In genomic region chr2:70708376-70709199, GRCh38 we compare ENCODE assay signal across 18 cellular contexts. TPM values are rescaled to one million over a fixed set of nuclear protein-coding genes. Genes with fewer than 3 reads are reported as not detected.
DNase-seq lines count a peak whose midpoint lies in the region; ATAC-seq and TF ChIP-seq lines count a peak whose summit lies in the region.
"Had no signal": no experiment of that assay in that cellular context is flagged by ENCODE, and none has a peak within 500 bp of the region (broad histone marks: within the 10 kb centered on the region; RNA-seq: fewer than 3 reads in every experiment).

No MANE protein-coding gene starts in this region.

- no peak overlapping the region for H2BK12ac ChIP-seq in mesenchymal stem cell (ENCODE audit: low read length in 2 of 2)

- peaks cover 3% of the 10 kb centered on the region for H3K36me3 ChIP-seq in OCI-LY3 (replicated peaks; ENCODE audit: low read depth, low read length)
- H3K36me3 ChIP-seq in mesenchymal stem cell (ENCODE audit: control insufficient read depth in 1 of 2, insufficient read depth in 2 of 2, low read depth in 1 of 2, low read length in 2 of 2) = no peaks in the 10 kb centered on the region

- POLR2A ChIA-PET in activated CD4-positive, alpha-beta T cell treated with anti-CD3 and anti-CD28 coated beads for 36 hours (lab: Charles Lee) = no interaction called here

- ATAC-seq in activated CD4-positive, alpha-beta T cell treated with anti-CD3 and anti-CD28 coated beads for 36 hours = peak; percentile 80
- no peak for ATAC-seq in HG03097 (IDR thresholded peaks at IDR 0.05; ENCODE audit: low FRiP score, unreplicated experiment)
- ATAC-seq: left ventricle myocardium superior, Right ventricle myocardium inferior had no signal

- no peaks in the 10 kb centered on the region for H4K20me1 ChIP-seq in OCI-LY3 (ENCODE audit: insufficient read depth, low read length)

- H2BK120ac ChIP-seq in mesenchymal stem cell (ENCODE audit: low read depth, low read length) = no peak overlapping the region

- H3K4me3 ChIP-seq in GM12865 (ENCODE audit: low read depth, low read length) (no peak overlapping the region), OCI-LY3 (ENCODE audit: low read length) (peak overlapping the region; percentile 34), mesenchymal stem cell (ENCODE audit: insufficient read depth in 1 of 2, low read depth in 1 of 2, low read length in 2 of 2) (no peak overlapping the region)
- H3K4me3 ChIP-seq: skin epidermis had no signal

- H3K79me2 ChIP-seq in OCI-LY3 (ENCODE audit: low read length) = no peaks in the 10 kb centered on the region

- H3K27me3 ChIP-seq in OCI-LY3 (ENCODE audit: low read depth, low read length) (no peaks in the 10 kb centered on the region), mesenchymal stem cell (ENCODE audit: control insufficient read depth in 1 of 2, insufficient read depth in 1 of 2, low read length in 2 of 2) (peaks cover 0 to 9% of the 10 kb centered on the region in 2 experiments)

- peaks cover 27% of the 10 kb centered on the region for H3K4me1 ChIP-seq in OCI-LY3 (ENCODE audit: low read length)
- no peaks in the 10 kb centered on the region for H3K4me1 ChIP-seq in mesenchymal stem cell (ENCODE audit: control insufficient read depth, insufficient read depth, low read depth, low read length)

- no peaks in the 10 kb centered on the region for H3K27me3 Mint-ChIP-seq in activated CD4-positive, alpha-beta T cell treated with anti-CD3 and anti-CD28 coated beads for 36 hours
- no peaks in the 10 kb centered on the region for H3K27me3 Mint-ChIP-seq in activated CD4-positive, alpha-beta T cell treated with anti-CD3 and anti-CD28 coated beads, Interleukin-2, amount 10 ng/mL, durations not matched to agents 24 days and 14 days

- H3K4me2 ChIP-seq in OCI-LY3 (ENCODE audit: low read length) = peak overlapping the region; percentile 61
- no peak overlapping the region for H3K4me2 ChIP-seq in mesenchymal stem cell (ENCODE audit: low read length, poor library complexity, severe bottlenecking)

- no peak overlapping the region for H3K4me3 Mint-ChIP-seq in activated CD4-positive, alpha-beta T cell treated with anti-CD3 and anti-CD28 coated beads for 36 hours
- no peak overlapping the region for H3K4me3 Mint-ChIP-seq in activated CD4-positive, alpha-beta T cell treated with anti-CD3 and anti-CD28 coated beads, Interleukin-2, amount 10 ng/mL, durations not matched to agents 24 days and 14 days

- DNase-seq in activated CD4-positive, alpha-beta T cell treated with anti-CD3 and anti-CD28 coated beads for 36 hours = peak; percentile 23
- no peak for DNase-seq in activated CD4-positive, alpha-beta T cell treated with anti-CD3 and anti-CD28 coated beads, Interleukin-2, amount 10 ng/mL, durations not matched to agents 24 days and 14 days
- DNase-seq in GM12865 (ENCODE audit: low read depth) (peak; percentile 33), mesenchymal stem cell (no peak), activated gamma-delta T cell treated with Interleukin-2 at 50 U/mL for 16 hours (no peak), SHP77 treated with DMSO at 0.1 percent for 48 hours (lab: John Stamatoyannopoulos, UW) (no peak)
- DNase-seq: activated CD4-positive, alpha-beta T cell treated with anti-CD3 and anti-CD28 coated beads, Interleukin-2, amount 50 U/mL, for 1 hour; activated gamma-delta T cell; effector CD4-positive, alpha-beta T cell; Karpas-422; left ventricle myocardium superior; NK-92 treated with Interleukin-12 subunit alpha and Interleukin-12 subunit beta, amount 100 ng/mL, for 24 hours; substantia nigra had no signal

- peak overlapping the region; percentile 69 for H2AFZ ChIP-seq in OCI-LY3 (ENCODE audit: low read depth, low read length)
- no peak overlapping the region for H2AFZ ChIP-seq in mesenchymal stem cell (ENCODE audit: low read depth, low read length)

- WGBS in mesenchymal stem cell = 73% methylated on average over 3 of the region's 3 CpGs

- no peak overlapping the region for H3K23ac ChIP-seq in mesenchymal stem cell (ENCODE audit: low read length in 2 of 2)

- no peaks in the 10 kb centered on the region for H3K36me3 Mint-ChIP-seq in activated CD4-positive, alpha-beta T cell treated with anti-CD3 and anti-CD28 coated beads for 36 hours (ENCODE audit: low read depth)
- no peaks in the 10 kb centered on the region for H3K36me3 Mint-ChIP-seq in activated CD4-positive, alpha-beta T cell treated with anti-CD3 and anti-CD28 coated beads, Interleukin-2, amount 10 ng/mL, durations not matched to agents 24 days and 14 days (ENCODE audit: low read depth)

- no peak for TF ChIP-seq CTCF in GM12865 (IDR thresholded peaks at IDR 0.05; ENCODE audit: insufficient read depth, low read depth, low read length, missing control alignments)
- no peak for TF ChIP-seq CTCF in OCI-LY3 (IDR thresholded peaks at IDR 0.05; ENCODE audit: low read depth, low read length)

- no peak overlapping the region for H3K27ac Mint-ChIP-seq in activated CD4-positive, alpha-beta T cell treated with anti-CD3 and anti-CD28 coated beads for 36 hours
- H3K27ac Mint-ChIP-seq in activated CD4-positive, alpha-beta T cell treated with anti-CD3 and anti-CD28 coated beads, Interleukin-2, amount 10 ng/mL, durations not matched to agents 24 days and 14 days = no peak overlapping the region

- H3K9me3 ChIP-seq in OCI-LY3 (ENCODE audit: insufficient read depth, low read length) = no peaks in the 10 kb centered on the region
- no peaks in the 10 kb centered on the region for H3K9me3 ChIP-seq in mesenchymal stem cell (ENCODE audit: control insufficient read depth, low read length)

- intact Hi-C loops in activated CD4-positive, alpha-beta T cell treated with anti-CD3 and anti-CD28 coated beads for 36 hours (cut with DNase I, micrococcal nuclease) = no loop called here
- intact Hi-C loops in activated CD4-positive, alpha-beta T cell treated with anti-CD3 and anti-CD28 coated beads, Interleukin-2, amount 10 ng/mL, durations not matched to agents 24 days and 14 days (cut with micrococcal nuclease) = no loop called here

- no peak overlapping the region for H4K8ac ChIP-seq in mesenchymal stem cell (ENCODE audit: low read length)

- H3K14ac ChIP-seq in mesenchymal stem cell (ENCODE audit: low read length in 2 of 2) = no peak overlapping the region

- H2AK5ac ChIP-seq in mesenchymal stem cell (ENCODE audit: low read length, severe bottlenecking) = no peak overlapping the region

- no peak overlapping the region for H3K18ac ChIP-seq in mesenchymal stem cell (ENCODE audit: low read depth in 1 of 2, low read length in 2 of 2)

- CTCF ChIA-PET in activated CD4-positive, alpha-beta T cell treated with anti-CD3 and anti-CD28 coated beads for 36 hours (lab: Charles Lee) = interaction anchor here (0.6 to 1.6 kb wide), 3 partner anchors 52 to 232 kb away, joined by 3 to 5 read pairs (median 3); no protein-coding TSS in a partner anchor

- H3K79me1 ChIP-seq in mesenchymal stem cell (replicated peaks; ENCODE audit: low read length, poor library complexity, severe bottlenecking) = no peaks in the 10 kb centered on the region

- no peak overlapping the region for H2BK5ac ChIP-seq in mesenchymal stem cell (ENCODE audit: low read depth, low read length, poor library complexity, severe bottlenecking)

- H3K4ac ChIP-seq in mesenchymal stem cell (ENCODE audit: low read depth in 1 of 2, low read length in 2 of 2) = no peak overlapping the region

- no peak overlapping the region for H4K91ac ChIP-seq in mesenchymal stem cell (ENCODE audit: low read length)

- peak overlapping the region; percentile 40; the same call in 1 of the 2 replicates for H3K9ac ChIP-seq in OCI-LY3 (ENCODE audit: low read length)
- peak overlapping the region; percentile 21 for H3K9ac ChIP-seq in mesenchymal stem cell (ENCODE audit: low read length)

- H3K27ac ChIP-seq in OCI-LY3 (ENCODE audit: low read length) (peak overlapping the region; percentile 80), mesenchymal stem cell (ENCODE audit: low read length, poor library complexity, severe bottlenecking) (no peak overlapping the region)
- H3K27ac ChIP-seq: skin epidermis had no signal

- H2BK15ac ChIP-seq in mesenchymal stem cell (ENCODE audit: low read depth, poor library complexity, severe bottlenecking) = no peak overlapping the region

- peaks cover 10% of the 10 kb centered on the region for H3K4me1 Mint-ChIP-seq in activated CD4-positive, alpha-beta T cell treated with anti-CD3 and anti-CD28 coated beads for 36 hours
- H3K4me1 Mint-ChIP-seq in activated CD4-positive, alpha-beta T cell treated with anti-CD3 and anti-CD28 coated beads, Interleukin-2, amount 10 ng/mL, durations not matched to agents 24 days and 14 days = no peaks in the 10 kb centered on the region

- H3K9me3 Mint-ChIP-seq in activated CD4-positive, alpha-beta T cell treated with anti-CD3 and anti-CD28 coated beads for 36 hours (ENCODE audit: low read depth) = no peaks in the 10 kb centered on the region
- H3K9me3 Mint-ChIP-seq in activated CD4-positive, alpha-beta T cell treated with anti-CD3 and anti-CD28 coated beads, Interleukin-2, amount 10 ng/mL, durations not matched to agents 24 days and 14 days = no peaks in the 10 kb centered on the region

RNA-seq across cellular contexts. Expression of gene ADD2, which starts 59.4 kb away (rescaled TPM):
- 10 to 100 TPM; 26.9 to 31.5 TPM for total RNA-seq in activated CD4-positive, alpha-beta T cell treated with anti-CD3 and anti-CD28 coated beads for 36 hours
- total RNA-seq in activated CD4-positive, alpha-beta T cell treated with anti-CD3 and anti-CD28 coated beads, Interleukin-2, amount 10 ng/mL, durations not matched to agents 24 days and 14 days = 6.1 and 8.2 TPM in 2 replicates
- polyA plus RNA-seq in mesenchymal stem cell (2013, experiment 1 of 2) = not detected
- polyA plus RNA-seq in mesenchymal stem cell (2013, experiment 2 of 2) = not detected
- total RNA-seq: bronchial epithelial cell had no signal

Comparison
In these comparisons a context has a peak if more than half of its experiments do, and no peak if none do; other contexts are left out.
1. DNase-seq: peak in activated CD4-positive, alpha-beta T cell treated with anti-CD3 and anti-CD28 coated beads for 36 hours (single experiment) and GM12865 (single experiment); none in activated CD4-positive, alpha-beta T cell treated with anti-CD3 and anti-CD28 coated beads, Interleukin-2, amount 10 ng/mL, durations not matched to agents 24 days and 14 days (single experiment), mesenchymal stem cell (single experiment), activated gamma-delta T cell treated with Interleukin-2 at 50 U/mL for 16 hours (single experiment) and SHP77 treated with DMSO at 0.1 percent for 48 hours (single experiment).